8 cellular contexts compared by ENCODE assay signal in the genomic region with DNA sequence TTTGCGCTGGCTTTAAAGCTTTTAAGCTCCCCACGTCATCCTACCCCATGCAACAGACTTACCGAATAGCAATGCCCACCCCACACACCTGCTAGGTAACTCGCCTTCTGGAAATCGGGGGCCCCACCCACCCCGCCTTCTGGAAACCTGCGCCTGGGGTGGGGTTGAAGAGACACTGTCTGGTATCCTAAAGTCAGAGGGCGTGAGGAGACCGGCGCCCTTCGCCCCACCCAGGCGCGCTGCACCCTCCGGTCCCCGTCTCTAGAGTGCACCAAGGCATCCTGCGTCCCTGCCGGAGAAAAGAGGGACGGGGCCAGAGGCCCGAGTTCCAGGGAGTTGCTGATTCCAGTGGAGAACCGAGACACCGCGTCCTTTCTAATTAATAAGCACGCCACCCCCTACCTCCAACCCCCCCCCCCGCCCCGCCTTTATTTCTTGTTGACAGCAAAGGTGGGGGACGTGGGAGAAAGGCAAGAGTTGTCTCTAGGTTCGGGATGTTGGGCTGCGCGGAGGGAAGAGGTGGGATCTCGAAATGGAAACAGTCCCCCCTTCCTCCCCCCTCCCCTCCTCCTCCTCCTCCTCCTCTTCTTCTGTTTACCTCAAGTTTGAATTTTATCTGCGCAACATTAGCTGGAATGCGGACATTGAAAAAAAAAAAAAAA.
A peak's percentile ranks its signal among the peaks of the same experiment; 100 is the strongest.
DNase-seq lines count a peak whose midpoint lies in the region; ATAC-seq lines count a peak whose summit lies in the region.

No MANE protein-coding gene starts in this region.

- peaks cover 0 to 10% (median 0%) of the 10 kb centered on the region in 5 donors for H3K36me3 ChIP-seq in subcutaneous abdominal adipose tissue (ENCODE audit: control insufficient read depth in 5 of 5, insufficient read depth in 5 of 5, low read length in 5 of 5)

- H3K27me3 ChIP-seq in mononuclear cell (ENCODE audit: insufficient read depth, low read length), result no peaks in the 10 kb centered on the region
- H3K27me3 ChIP-seq in subcutaneous abdominal adipose tissue (ENCODE audit: control insufficient read depth in 5 of 5, insufficient read depth in 4 of 5, low read length in 5 of 5), result no peaks in the 10 kb centered on the region

- H3K9ac ChIP-seq in subcutaneous abdominal adipose tissue (ENCODE audit: low read length in 5 of 5), result peak overlapping the region; percentile 98 to 100 (median 100)

- no peak for ATAC-seq in HG02763 (IDR thresholded peaks at IDR 0.05; ENCODE audit: unreplicated experiment)

- peaks cover 67% of the 10 kb centered on the region for H3K4me1 ChIP-seq in mononuclear cell (ENCODE audit: insufficient read depth, low read length)
- H3K4me1 ChIP-seq in subcutaneous abdominal adipose tissue (ENCODE audit: control insufficient read depth in 5 of 5, insufficient read depth in 5 of 5, low read length in 5 of 5), result peaks cover 6 to 65% (median 52%) of the 10 kb centered on the region in 5 donors

- H3K9me3 ChIP-seq in mononuclear cell (ENCODE audit: low read depth, low read length), result no peaks in the 10 kb centered on the region
- H3K9me3 ChIP-seq in subcutaneous abdominal adipose tissue (ENCODE audit: control insufficient read depth in 5 of 5, low read length in 5 of 5), result no peaks in the 10 kb centered on the region

- H3K4me3 ChIP-seq in mononuclear cell (ENCODE audit: low read length) (peak overlapping the region; percentile 97), subcutaneous abdominal adipose tissue (ENCODE audit: low read depth in 1 of 5, low read length in 5 of 5) (peak overlapping the region; percentile 90 to 100 (median 99))

- peak; percentile 47 for DNase-seq in EL
- DNase-seq in NAMALWA (ENCODE audit: low spot score), result peak; percentile 82
- peak; percentile 84 for DNase-seq in activated CD8-positive, alpha-beta memory T cell treated with anti-CD3 and anti-CD28 coated beads for 24 hours
- DNase-seq in effector CD4-positive, alpha-beta T cell, result peak; percentile 51
- no peak for DNase-seq in dermis blood vessel endothelial cell

- peak overlapping the region; percentile 99 for H3K27ac ChIP-seq in subcutaneous abdominal adipose tissue (ENCODE audit: low read depth, low read length)
